ENCODE assay signal across 1 cellular context in the genomic region with DNA sequence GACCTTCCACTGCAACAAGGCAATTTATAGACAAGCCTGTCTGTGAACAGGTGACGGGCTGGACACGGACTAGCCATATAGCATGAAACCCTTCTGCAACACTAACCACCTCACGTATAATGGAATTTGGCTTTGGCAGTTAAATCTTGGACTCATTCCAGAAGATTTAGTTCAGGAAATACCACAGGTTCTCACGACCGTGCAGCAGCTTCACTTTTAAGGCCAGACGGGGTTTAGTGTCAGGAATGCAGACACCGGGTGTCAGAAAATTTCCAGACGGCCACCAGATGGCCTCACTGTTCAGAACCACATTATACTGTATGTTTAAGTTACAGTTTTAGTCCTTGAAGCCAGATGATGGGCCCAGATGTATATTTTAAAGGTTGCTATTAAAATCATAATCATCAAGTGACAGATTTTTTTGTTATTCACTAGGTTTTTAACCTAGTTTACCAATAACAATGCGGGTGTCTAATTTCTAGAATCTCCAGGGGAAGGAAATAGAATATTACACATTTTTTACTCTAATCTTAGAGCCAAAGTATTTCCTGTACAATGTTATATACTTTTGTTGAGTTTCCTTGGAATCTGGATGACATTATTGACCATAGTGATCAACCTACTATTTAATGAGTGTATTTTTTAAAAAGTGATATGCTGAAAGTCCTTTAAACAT.
A peak's percentile ranks its signal among the peaks of the same experiment; 100 is the strongest.
TF ChIP-seq lines count a peak whose summit lies in the region.

No MANE protein-coding gene starts in this region.

TF ChIP-seq in HepG2, 621 proteins besides CTCF, POLR2A, EP300 and RAD21 (continued from another document and continues in another):
- TF ChIP-seq HNRNPLL (IDR thresholded peaks at IDR 0.05; ENCODE audit: low read depth, low read length, poor library complexity, severe bottlenecking): no peak
- no peak for TF ChIP-seq ZNF317 (CRISPR knock-in tag; IDR thresholded peaks at IDR 0.05)
- TF ChIP-seq SAP130 (CRISPR knock-in tag; IDR thresholded peaks at IDR 0.05; ENCODE audit: low read depth): 0 out of 2 replicates have a peak, but pooled peaks have one; percentile 14
- TF ChIP-seq, protein P1, sequence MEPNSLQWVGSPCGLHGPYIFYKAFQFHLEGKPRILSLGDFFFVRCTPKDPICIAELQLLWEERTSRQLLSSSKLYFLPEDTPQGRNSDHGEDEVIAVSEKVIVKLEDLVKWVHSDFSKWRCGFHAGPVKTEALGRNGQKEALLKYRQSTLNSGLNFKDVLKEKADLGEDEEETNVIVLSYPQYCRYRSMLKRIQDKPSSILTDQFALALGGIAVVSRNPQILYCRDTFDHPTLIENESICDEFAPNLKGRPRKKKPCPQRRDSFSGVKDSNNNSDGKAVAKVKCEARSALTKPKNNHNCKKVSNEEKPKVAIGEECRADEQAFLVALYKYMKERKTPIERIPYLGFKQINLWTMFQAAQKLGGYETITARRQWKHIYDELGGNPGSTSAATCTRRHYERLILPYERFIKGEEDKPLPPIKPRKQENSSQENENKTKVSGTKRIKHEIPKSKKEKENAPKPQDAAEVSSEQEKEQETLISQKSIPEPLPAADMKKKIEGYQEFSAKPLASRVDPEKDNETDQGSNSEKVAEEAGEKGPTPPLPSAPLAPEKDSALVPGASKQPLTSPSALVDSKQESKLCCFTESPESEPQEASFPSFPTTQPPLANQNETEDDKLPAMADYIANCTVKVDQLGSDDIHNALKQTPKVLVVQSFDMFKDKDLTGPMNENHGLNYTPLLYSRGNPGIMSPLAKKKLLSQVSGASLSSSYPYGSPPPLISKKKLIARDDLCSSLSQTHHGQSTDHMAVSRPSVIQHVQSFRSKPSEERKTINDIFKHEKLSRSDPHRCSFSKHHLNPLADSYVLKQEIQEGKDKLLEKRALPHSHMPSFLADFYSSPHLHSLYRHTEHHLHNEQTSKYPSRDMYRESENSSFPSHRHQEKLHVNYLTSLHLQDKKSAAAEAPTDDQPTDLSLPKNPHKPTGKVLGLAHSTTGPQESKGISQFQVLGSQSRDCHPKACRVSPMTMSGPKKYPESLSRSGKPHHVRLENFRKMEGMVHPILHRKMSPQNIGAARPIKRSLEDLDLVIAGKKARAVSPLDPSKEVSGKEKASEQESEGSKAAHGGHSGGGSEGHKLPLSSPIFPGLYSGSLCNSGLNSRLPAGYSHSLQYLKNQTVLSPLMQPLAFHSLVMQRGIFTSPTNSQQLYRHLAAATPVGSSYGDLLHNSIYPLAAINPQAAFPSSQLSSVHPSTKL (CRISPR knock-in tag; IDR thresholded peaks at IDR 0.05): no peak
- TF ChIP-seq, protein P2, sequence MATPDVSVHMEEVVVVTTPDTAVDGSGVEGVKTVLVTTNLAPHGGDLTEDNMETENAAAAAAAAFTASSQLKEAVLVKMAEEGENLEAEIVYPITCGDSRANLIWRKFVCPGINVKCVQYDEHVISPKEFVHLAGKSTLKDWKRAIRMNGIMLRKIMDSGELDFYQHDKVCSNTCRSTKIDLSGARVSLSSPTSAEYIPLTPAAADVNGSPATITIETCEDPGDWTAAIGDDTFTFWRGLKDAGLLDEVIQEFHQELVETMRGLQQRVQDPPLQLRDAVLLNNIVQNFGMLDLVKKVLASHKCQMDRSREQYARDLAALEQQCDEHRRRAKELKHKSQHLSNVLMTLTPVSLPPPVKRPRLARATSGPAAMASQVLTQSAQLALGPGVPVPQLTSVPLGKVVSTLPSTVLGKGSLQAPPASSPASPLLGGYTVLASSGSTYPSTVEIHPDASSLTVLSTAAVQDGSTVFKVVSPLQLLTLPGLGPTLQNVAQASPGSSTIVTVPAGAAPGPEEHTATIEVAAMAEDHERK (CRISPR knock-in tag; IDR thresholded peaks at IDR 0.05; ENCODE audit: low read depth): no peak
- no peak for TF ChIP-seq RBM39 (IDR thresholded peaks at IDR 0.05; ENCODE audit: low read depth, low read length, poor library complexity, severe bottlenecking)
- no peak for TF ChIP-seq FLYWCH1 (CRISPR knock-in tag; IDR thresholded peaks at IDR 0.05)
- peak; percentile 64 for TF ChIP-seq SMC3 (IDR thresholded peaks at IDR 0.05; ENCODE audit: low read length)
- TF ChIP-seq, protein P3, sequence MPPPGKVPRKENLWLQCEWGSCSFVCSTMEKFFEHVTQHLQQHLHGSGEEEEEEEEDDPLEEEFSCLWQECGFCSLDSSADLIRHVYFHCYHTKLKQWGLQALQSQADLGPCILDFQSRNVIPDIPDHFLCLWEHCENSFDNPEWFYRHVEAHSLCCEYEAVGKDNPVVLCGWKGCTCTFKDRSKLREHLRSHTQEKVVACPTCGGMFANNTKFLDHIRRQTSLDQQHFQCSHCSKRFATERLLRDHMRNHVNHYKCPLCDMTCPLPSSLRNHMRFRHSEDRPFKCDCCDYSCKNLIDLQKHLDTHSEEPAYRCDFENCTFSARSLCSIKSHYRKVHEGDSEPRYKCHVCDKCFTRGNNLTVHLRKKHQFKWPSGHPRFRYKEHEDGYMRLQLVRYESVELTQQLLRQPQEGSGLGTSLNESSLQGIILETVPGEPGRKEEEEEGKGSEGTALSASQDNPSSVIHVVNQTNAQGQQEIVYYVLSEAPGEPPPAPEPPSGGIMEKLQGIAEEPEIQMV (CRISPR knock-in tag; IDR thresholded peaks at IDR 0.05; ENCODE audit: low read depth): no peak
- no peak for TF ChIP-seq HMG20B (CRISPR knock-in tag; conservative IDR thresholded peaks at IDR 0.05)
- TF ChIP-seq JARID2 (CRISPR knock-in tag; IDR thresholded peaks at IDR 0.05; ENCODE audit: insufficient replicate concordance): no peak
- TF ChIP-seq, protein P4, sequence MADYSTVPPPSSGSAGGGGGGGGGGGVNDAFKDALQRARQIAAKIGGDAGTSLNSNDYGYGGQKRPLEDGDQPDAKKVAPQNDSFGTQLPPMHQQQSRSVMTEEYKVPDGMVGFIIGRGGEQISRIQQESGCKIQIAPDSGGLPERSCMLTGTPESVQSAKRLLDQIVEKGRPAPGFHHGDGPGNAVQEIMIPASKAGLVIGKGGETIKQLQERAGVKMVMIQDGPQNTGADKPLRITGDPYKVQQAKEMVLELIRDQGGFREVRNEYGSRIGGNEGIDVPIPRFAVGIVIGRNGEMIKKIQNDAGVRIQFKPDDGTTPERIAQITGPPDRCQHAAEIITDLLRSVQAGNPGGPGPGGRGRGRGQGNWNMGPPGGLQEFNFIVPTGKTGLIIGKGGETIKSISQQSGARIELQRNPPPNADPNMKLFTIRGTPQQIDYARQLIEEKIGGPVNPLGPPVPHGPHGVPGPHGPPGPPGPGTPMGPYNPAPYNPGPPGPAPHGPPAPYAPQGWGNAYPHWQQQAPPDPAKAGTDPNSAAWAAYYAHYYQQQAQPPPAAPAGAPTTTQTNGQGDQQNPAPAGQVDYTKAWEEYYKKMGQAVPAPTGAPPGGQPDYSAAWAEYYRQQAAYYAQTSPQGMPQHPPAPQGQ (CRISPR knock-in tag; IDR thresholded peaks at IDR 0.05; ENCODE audit: borderline replicate concordance): no peak
- TF ChIP-seq STAG1 (CRISPR knock-in tag; IDR thresholded peaks at IDR 0.05): peak; percentile 65
- no peak for TF ChIP-seq FOSL1 (CRISPR knock-in tag; IDR thresholded peaks at IDR 0.05; ENCODE audit: borderline replicate concordance)
- TF ChIP-seq, protein P5, sequence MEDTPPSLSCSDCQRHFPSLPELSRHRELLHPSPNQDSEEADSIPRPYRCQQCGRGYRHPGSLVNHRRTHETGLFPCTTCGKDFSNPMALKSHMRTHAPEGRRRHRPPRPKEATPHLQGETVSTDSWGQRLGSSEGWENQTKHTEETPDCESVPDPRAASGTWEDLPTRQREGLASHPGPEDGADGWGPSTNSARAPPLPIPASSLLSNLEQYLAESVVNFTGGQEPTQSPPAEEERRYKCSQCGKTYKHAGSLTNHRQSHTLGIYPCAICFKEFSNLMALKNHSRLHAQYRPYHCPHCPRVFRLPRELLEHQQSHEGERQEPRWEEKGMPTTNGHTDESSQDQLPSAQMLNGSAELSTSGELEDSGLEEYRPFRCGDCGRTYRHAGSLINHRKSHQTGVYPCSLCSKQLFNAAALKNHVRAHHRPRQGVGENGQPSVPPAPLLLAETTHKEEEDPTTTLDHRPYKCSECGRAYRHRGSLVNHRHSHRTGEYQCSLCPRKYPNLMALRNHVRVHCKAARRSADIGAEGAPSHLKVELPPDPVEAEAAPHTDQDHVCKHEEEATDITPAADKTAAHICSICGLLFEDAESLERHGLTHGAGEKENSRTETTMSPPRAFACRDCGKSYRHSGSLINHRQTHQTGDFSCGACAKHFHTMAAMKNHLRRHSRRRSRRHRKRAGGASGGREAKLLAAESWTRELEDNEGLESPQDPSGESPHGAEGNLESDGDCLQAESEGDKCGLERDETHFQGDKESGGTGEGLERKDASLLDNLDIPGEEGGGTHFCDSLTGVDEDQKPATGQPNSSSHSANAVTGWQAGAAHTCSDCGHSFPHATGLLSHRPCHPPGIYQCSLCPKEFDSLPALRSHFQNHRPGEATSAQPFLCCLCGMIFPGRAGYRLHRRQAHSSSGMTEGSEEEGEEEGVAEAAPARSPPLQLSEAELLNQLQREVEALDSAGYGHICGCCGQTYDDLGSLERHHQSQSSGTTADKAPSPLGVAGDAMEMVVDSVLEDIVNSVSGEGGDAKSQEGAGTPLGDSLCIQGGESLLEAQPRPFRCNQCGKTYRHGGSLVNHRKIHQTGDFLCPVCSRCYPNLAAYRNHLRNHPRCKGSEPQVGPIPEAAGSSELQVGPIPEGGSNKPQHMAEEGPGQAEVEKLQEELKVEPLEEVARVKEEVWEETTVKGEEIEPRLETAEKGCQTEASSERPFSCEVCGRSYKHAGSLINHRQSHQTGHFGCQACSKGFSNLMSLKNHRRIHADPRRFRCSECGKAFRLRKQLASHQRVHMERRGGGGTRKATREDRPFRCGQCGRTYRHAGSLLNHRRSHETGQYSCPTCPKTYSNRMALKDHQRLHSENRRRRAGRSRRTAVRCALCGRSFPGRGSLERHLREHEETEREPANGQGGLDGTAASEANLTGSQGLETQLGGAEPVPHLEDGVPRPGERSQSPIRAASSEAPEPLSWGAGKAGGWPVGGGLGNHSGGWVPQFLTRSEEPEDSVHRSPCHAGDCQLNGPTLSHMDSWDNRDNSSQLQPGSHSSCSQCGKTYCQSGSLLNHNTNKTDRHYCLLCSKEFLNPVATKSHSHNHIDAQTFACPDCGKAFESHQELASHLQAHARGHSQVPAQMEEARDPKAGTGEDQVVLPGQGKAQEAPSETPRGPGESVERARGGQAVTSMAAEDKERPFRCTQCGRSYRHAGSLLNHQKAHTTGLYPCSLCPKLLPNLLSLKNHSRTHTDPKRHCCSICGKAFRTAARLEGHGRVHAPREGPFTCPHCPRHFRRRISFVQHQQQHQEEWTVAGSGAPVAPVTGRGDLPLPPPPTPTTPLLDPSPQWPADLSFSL (CRISPR knock-in tag; IDR thresholded peaks at IDR 0.05): no peak
- no peak for TF ChIP-seq ZNF30 (CRISPR knock-in tag; IDR thresholded peaks at IDR 0.05)
- TF ChIP-seq, protein P6, sequence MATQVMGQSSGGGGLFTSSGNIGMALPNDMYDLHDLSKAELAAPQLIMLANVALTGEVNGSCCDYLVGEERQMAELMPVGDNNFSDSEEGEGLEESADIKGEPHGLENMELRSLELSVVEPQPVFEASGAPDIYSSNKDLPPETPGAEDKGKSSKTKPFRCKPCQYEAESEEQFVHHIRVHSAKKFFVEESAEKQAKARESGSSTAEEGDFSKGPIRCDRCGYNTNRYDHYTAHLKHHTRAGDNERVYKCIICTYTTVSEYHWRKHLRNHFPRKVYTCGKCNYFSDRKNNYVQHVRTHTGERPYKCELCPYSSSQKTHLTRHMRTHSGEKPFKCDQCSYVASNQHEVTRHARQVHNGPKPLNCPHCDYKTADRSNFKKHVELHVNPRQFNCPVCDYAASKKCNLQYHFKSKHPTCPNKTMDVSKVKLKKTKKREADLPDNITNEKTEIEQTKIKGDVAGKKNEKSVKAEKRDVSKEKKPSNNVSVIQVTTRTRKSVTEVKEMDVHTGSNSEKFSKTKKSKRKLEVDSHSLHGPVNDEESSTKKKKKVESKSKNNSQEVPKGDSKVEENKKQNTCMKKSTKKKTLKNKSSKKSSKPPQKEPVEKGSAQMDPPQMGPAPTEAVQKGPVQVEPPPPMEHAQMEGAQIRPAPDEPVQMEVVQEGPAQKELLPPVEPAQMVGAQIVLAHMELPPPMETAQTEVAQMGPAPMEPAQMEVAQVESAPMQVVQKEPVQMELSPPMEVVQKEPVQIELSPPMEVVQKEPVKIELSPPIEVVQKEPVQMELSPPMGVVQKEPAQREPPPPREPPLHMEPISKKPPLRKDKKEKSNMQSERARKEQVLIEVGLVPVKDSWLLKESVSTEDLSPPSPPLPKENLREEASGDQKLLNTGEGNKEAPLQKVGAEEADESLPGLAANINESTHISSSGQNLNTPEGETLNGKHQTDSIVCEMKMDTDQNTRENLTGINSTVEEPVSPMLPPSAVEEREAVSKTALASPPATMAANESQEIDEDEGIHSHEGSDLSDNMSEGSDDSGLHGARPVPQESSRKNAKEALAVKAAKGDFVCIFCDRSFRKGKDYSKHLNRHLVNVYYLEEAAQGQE (IDR thresholded peaks at IDR 0.05; ENCODE audit: borderline replicate concordance in 1 of 2, low read depth in 1 of 2, low read length in 2 of 2): no peak
- no peak for TF ChIP-seq NFYC (CRISPR knock-in tag; IDR thresholded peaks at IDR 0.05)
- no peak for TF ChIP-seq ZNF703 (CRISPR knock-in tag; IDR thresholded peaks at IDR 0.05; ENCODE audit: borderline replicate concordance)
- TF ChIP-seq XRCC5 (optimal IDR thresholded peaks at IDR 0.05; ENCODE audit: low read length): peak; percentile 24
- no peak for TF ChIP-seq RFX5 (IDR thresholded peaks at IDR 0.05; ENCODE audit: low read depth, low read length)
- TF ChIP-seq, protein P7, sequence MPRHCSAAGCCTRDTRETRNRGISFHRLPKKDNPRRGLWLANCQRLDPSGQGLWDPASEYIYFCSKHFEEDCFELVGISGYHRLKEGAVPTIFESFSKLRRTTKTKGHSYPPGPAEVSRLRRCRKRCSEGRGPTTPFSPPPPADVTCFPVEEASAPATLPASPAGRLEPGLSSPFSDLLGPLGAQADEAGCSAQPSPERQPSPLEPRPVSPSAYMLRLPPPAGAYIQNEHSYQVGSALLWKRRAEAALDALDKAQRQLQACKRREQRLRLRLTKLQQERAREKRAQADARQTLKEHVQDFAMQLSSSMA (CRISPR knock-in tag; IDR thresholded peaks at IDR 0.05): no peak
- TF ChIP-seq, protein P8, sequence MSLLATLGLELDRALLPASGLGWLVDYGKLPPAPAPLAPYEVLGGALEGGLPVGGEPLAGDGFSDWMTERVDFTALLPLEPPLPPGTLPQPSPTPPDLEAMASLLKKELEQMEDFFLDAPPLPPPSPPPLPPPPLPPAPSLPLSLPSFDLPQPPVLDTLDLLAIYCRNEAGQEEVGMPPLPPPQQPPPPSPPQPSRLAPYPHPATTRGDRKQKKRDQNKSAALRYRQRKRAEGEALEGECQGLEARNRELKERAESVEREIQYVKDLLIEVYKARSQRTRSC (CRISPR knock-in tag; IDR thresholded peaks at IDR 0.05; ENCODE audit: low read depth): no peak
- no peak for TF ChIP-seq ZNF552 (CRISPR knock-in tag; IDR thresholded peaks at IDR 0.05; ENCODE audit: borderline replicate concordance)
- no peak for TF ChIP-seq HNF4G (IDR thresholded peaks at IDR 0.05; ENCODE audit: borderline replicate concordance, low read depth, low read length)
- TF ChIP-seq HNF4G (CRISPR knock-in tag; IDR thresholded peaks at IDR 0.05; ENCODE audit: borderline replicate concordance, low read depth): no peak
- no peak for TF ChIP-seq FIP1L1 (IDR thresholded peaks at IDR 0.05; ENCODE audit: borderline replicate concordance, insufficient read depth, low read depth, low read length)
- TF ChIP-seq ZNF556 (CRISPR knock-in tag; IDR thresholded peaks at IDR 0.05; ENCODE audit: borderline replicate concordance): no peak
- TF ChIP-seq MTA3 (CRISPR knock-in tag; IDR thresholded peaks at IDR 0.05): no peak
- no peak for TF ChIP-seq ZNF75D (CRISPR knock-in tag; IDR thresholded peaks at IDR 0.05; ENCODE audit: borderline replicate concordance)
- no peak for TF ChIP-seq ZNF761 (CRISPR knock-in tag; conservative IDR thresholded peaks at IDR 0.05)
- no peak for TF ChIP-seq TCF12 (IDR thresholded peaks at IDR 0.05)
- TF ChIP-seq TCF12 (CRISPR knock-in tag; IDR thresholded peaks at IDR 0.05): no peak
- no peak for TF ChIP-seq SETDB1 (CRISPR knock-in tag; IDR thresholded peaks at IDR 0.05; ENCODE audit: borderline replicate concordance)
